In the genomic region with DNA sequence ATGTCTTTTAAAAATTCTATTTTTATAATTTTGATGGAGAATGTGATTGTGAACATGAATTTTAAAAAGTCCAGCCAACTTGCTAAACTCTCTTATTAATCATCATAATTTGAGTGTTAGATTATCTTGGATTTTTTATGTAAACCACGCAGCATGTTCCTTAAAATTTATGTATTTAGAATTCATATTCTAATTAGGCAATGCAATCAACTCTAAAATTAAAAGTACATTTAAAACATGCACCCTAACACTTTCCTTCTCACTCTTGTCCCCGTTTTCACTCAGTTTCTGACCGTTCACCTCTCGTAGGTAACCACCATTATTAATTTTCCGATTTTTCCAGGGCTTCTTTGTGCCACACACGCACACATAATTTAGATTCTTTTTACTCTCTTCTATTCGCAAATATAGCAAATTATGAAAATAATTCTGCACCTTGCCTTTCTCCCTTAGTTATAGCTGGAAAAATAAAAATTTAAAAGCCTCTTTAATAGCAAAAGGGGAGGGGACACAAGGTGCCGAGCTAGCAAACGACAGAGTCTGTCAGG, we compare ENCODE assay signal across 8 cellular contexts. TPM values are rescaled to one million over a fixed set of nuclear protein-coding genes. Genes with fewer than 3 reads are reported as not detected.
DNase-seq lines count a peak whose midpoint lies in the region; ATAC-seq and TF ChIP-seq lines count a peak whose summit lies in the region.

No MANE protein-coding gene starts in this region.

- H3K27ac ChIP-seq in CD4-positive, alpha-beta memory T cell (ENCODE audit: low read depth, low read length): peak overlapping the region; percentile 57
- peak overlapping the region; percentile 73 to 82 for H3K27ac ChIP-seq in mucosa of rectum (ENCODE audit: low read depth in 2 of 2, low read length in 2 of 2)

- no peaks in the 10 kb centered on the region for H3K36me3 ChIP-seq in CD4-positive, alpha-beta memory T cell (ENCODE audit: insufficient read depth, low read length)
- no peaks in the 10 kb centered on the region for H3K36me3 ChIP-seq in mucosa of rectum (ENCODE audit: control insufficient read depth in 2 of 2, insufficient read depth in 2 of 2, low read length in 2 of 2)

- H3K4me1 ChIP-seq in CD4-positive, alpha-beta memory T cell (ENCODE audit: insufficient read depth, low read length): peaks cover 20% of the 10 kb centered on the region
- peaks cover 12 to 14% of the 10 kb centered on the region in 2 donors for H3K4me1 ChIP-seq in mucosa of rectum (ENCODE audit: control insufficient read depth in 2 of 2, insufficient read depth in 2 of 2, low read length in 2 of 2)

- peak overlapping the region; percentile 78 to 99 (median 97) for H3K27ac Mint-ChIP-seq in CD4-positive, alpha-beta memory T cell
- H3K27ac Mint-ChIP-seq in MCF 10A (ENCODE audit: low read depth, unreplicated experiment): peak overlapping the region; percentile 93

- CTCF ChIA-PET in CD4-positive, alpha-beta memory T cell (lab: Charles Lee; ENCODE audit: partially characterized antibody): interaction anchor here (0.7 to 0.8 kb wide), 2 partner anchors 97 to 209 kb away, joined by 3 to 4 read pairs; a partner anchor contains a TSS
- CTCF ChIA-PET in MCF 10A (lab: Yijun Ruan, JAX): interaction anchor here (1.2 to 1.6 kb wide), 2 partner anchors 34 to 68 kb away, joined by 3 to 6 read pairs; a partner anchor contains a TSS

- peaks cover 0 to 2% (median 0%) of the 10 kb centered on the region in 8 donors for H3K9me3 Mint-ChIP-seq in CD4-positive, alpha-beta memory T cell
- H3K9me3 Mint-ChIP-seq in MCF 10A (ENCODE audit: unreplicated experiment): no peaks in the 10 kb centered on the region

- H3K36me3 Mint-ChIP-seq in CD4-positive, alpha-beta memory T cell: peaks cover 3% of the 10 kb centered on the region in 2 donors
- peaks cover 5% of the 10 kb centered on the region for H3K36me3 Mint-ChIP-seq in MCF 10A (ENCODE audit: insufficient read depth, unreplicated experiment)

- peaks cover 9 to 15% of the 10 kb centered on the region in 2 donors for H3K27me3 Mint-ChIP-seq in CD4-positive, alpha-beta memory T cell
- H3K27me3 Mint-ChIP-seq in MCF 10A (ENCODE audit: insufficient read depth, unreplicated experiment): peaks cover 20% of the 10 kb centered on the region

- no peaks in the 10 kb centered on the region for H3K9me3 ChIP-seq in CD4-positive, alpha-beta memory T cell (ENCODE audit: control insufficient read depth in 1 of 2, low read length in 2 of 2)
- H3K9me3 ChIP-seq in mucosa of rectum (ENCODE audit: control insufficient read depth in 2 of 2, low read length in 2 of 2): no peaks in the 10 kb centered on the region

- peak; percentile 20 for ATAC-seq in HG02885 (IDR thresholded peaks at IDR 0.05; ENCODE audit: poor library complexity, unreplicated experiment)
- ATAC-seq in GM21528 (IDR thresholded peaks at IDR 0.05; ENCODE audit: low FRiP score, unreplicated experiment): no peak

- no peak for DNase-seq in CD4-positive, alpha-beta memory T cell
- DNase-seq in MCF 10A (ENCODE audit: unreplicated experiment) (no peak), NCI-H128 (lab: John Stamatoyannopoulos, UW; ENCODE audit: unreplicated experiment) (no peak), SKM-1 (lab: John Stamatoyannopoulos, UW; ENCODE audit: unreplicated experiment) (no peak), superior temporal gyrus (ENCODE audit: extremely low spot score) (no peak)

- H3K9ac ChIP-seq in mucosa of rectum (ENCODE audit: low read depth in 1 of 2, low read length in 2 of 2): peak overlapping the region; percentile 88 to 92

- TF ChIP-seq CTCF in MCF 10A (IDR thresholded peaks at IDR 0.05; ENCODE audit: unreplicated experiment): no peak

- intact Hi-C loops in CD4-positive, alpha-beta memory T cell (cut with micrococcal nuclease): loop anchor here (1.0 kb wide), 3 partner anchors 14 to 82 kb away; a partner anchor contains a TSS
- intact Hi-C loops in MCF 10A (cut with micrococcal nuclease): loop anchor here (1.0 kb wide), 1 partner anchor 97 kb away; a partner anchor contains a TSS

- H3K27me3 ChIP-seq in CD4-positive, alpha-beta memory T cell (ENCODE audit: insufficient read depth, low read length): no peaks in the 10 kb centered on the region
- H3K27me3 ChIP-seq in mucosa of rectum (ENCODE audit: control insufficient read depth in 2 of 2, insufficient read depth in 2 of 2, low read length in 2 of 2): no peaks in the 10 kb centered on the region

- no TSS peak for BruUV-seq in MCF 10A (replicated peaks; lab: Mats Ljungman, UMichigan)

- peak overlapping the region; percentile 54 to 74 for H3K4me3 ChIP-seq in CD4-positive, alpha-beta memory T cell (ENCODE audit: low read length in 2 of 2)
- peak overlapping the region; percentile 85 to 94 for H3K4me3 ChIP-seq in mucosa of rectum (ENCODE audit: low read length in 2 of 2)

- peak overlapping the region; percentile 96 to 100 (median 99) for H3K4me3 Mint-ChIP-seq in CD4-positive, alpha-beta memory T cell
- peak overlapping the region; percentile 99 for H3K4me3 Mint-ChIP-seq in MCF 10A (ENCODE audit: unreplicated experiment)

- H3K4me1 Mint-ChIP-seq in CD4-positive, alpha-beta memory T cell: peaks cover 23 to 34% (median 27%) of the 10 kb centered on the region in 4 donors
- peaks cover 12% of the 10 kb centered on the region for H3K4me1 Mint-ChIP-seq in MCF 10A (ENCODE audit: insufficient read depth, unreplicated experiment)

- POLR2A ChIA-PET in CD4-positive, alpha-beta memory T cell (lab: Charles Lee; ENCODE audit: partially characterized antibody): interaction anchor here (0.6 to 2.2 kb wide), 10 partner anchors 11 to 870 kb away, joined by 3 to 20 read pairs (median 4); a partner anchor contains a TSS
- POLR2A ChIA-PET in MCF 10A (lab: Yijun Ruan, JAX): interaction anchor here (0.6 to 7.6 kb wide), 18 partner anchors 9 to 619 kb away, joined by 3 to 110 read pairs (median 4); a partner anchor contains a TSS

RNA-seq across cellular contexts. Expression of a gene that starts 0.3 kb away (rescaled TPM):
- 10 to 100 TPM; 12.4 to 12.6 TPM for total RNA-seq in CD4-positive, alpha-beta memory T cell
- 1 to 10 TPM; 2.3 to 4.2 TPM for polyA plus RNA-seq in CD4-positive, alpha-beta memory T cell
- 2.7 and 3.7 TPM in 2 replicates for total RNA-seq in MCF 10A (2022)

RNA-seq across cellular contexts. Expression of a gene that starts 13.5 kb away (rescaled TPM):
- under 1 TPM; 0.73 to 0.97 TPM for total RNA-seq in CD4-positive, alpha-beta memory T cell
- 1 to 10 TPM in 1 of 2 donors, under 1 TPM in 1; 0.86 to 1.2 TPM for polyA plus RNA-seq in CD4-positive, alpha-beta memory T cell
- total RNA-seq in MCF 10A (2022): 5.0 and 6.7 TPM in 2 replicates

RNA-seq across cellular contexts. Expression of a gene that starts 50.1 kb away (rescaled TPM):
- total RNA-seq in CD4-positive, alpha-beta memory T cell: 1 to 10 TPM; 8.0 to 8.3 TPM
- 1 to 10 TPM in 1 of 2 donors, under 1 TPM in 1; 0.70 to 1.3 TPM for polyA plus RNA-seq in CD4-positive, alpha-beta memory T cell
- 4.4 and 5.3 TPM in 2 replicates for total RNA-seq in MCF 10A (2022)
